In the genomic region with DNA sequence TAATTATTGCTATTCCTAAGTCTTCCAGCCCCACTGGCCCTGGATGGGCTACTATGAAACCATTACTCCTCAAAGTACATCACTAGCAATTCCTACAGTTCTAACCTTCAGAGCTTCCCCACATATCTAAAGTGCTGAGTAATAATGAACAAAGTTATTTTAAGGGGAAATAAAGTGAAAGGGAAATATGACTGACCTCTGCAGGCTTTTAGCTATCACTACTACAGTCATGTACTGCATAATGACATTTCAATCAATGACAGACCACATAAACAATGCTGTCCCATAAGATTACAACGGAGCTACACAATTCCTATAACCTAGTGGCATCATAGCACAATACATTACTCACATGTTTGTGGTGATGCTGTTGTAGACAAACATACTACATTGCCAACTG, we compare ENCODE assay signal across 12 cellular contexts. TPM values are rescaled to one million over a fixed set of nuclear protein-coding genes. Genes with fewer than 3 reads are reported as not detected.
DNase-seq lines count a peak whose midpoint lies in the region; ATAC-seq and TF ChIP-seq lines count a peak whose summit lies in the region.
"Had no signal": no experiment of that assay in that cellular context is flagged by ENCODE, and none has a peak within 500 bp of the region (broad histone marks: within the 10 kb centered on the region; RNA-seq: fewer than 3 reads in every experiment).

No MANE protein-coding gene starts in this region.

- H3K4me2 ChIP-seq in Loucy (ENCODE audit: low read depth, low read length, poor library complexity, severe bottlenecking): no peak overlapping the region

- H3K9me3 ChIP-seq in Loucy (ENCODE audit: insufficient read depth, low read depth, low read length) (no peaks in the 10 kb centered on the region), breast epithelium (no peaks in the 10 kb centered on the region)
- H3K9me3 ChIP-seq: upper lobe of right lung had no signal

- no peak overlapping the region for H2AFZ ChIP-seq in Loucy (ENCODE audit: low read length)

- H3K27me3 ChIP-seq in Loucy (ENCODE audit: insufficient read depth, low read length, poor library complexity, severe bottlenecking): no peaks in the 10 kb centered on the region
- no peaks in the 10 kb centered on the region for H3K27me3 ChIP-seq in breast epithelium
- H3K27me3 ChIP-seq: upper lobe of right lung had no signal

- H3K27ac ChIP-seq in breast epithelium: no peak overlapping the region
- H3K27ac ChIP-seq: upper lobe of right lung had no signal

- peak; percentile 54 for ATAC-seq in GM21786 (IDR thresholded peaks at IDR 0.05; ENCODE audit: unreplicated experiment)
- ATAC-seq: upper lobe of right lung had no signal

- TF ChIP-seq CTCF in GM12875 (IDR thresholded peaks at IDR 0.05; ENCODE audit: borderline replicate concordance, insufficient read depth, low read depth, low read length) (0 out of 2 replicates have a peak, but pooled peaks have one; percentile 9), Loucy (conservative IDR thresholded peaks at IDR 0.05; ENCODE audit: low read length) (peak; percentile 53), foreskin fibroblast (IDR thresholded peaks at IDR 0.05; ENCODE audit: low read depth, low read length) (peak; percentile 29), breast epithelium (IDR thresholded peaks at IDR 0.05) (no peak)

- H3K4me3 ChIP-seq in GM12875 (ENCODE audit: low read depth, low read length): no peak overlapping the region
- no peak overlapping the region for H3K4me3 ChIP-seq in Loucy (ENCODE audit: low read length, poor library complexity, severe bottlenecking)
- no peak overlapping the region for H3K4me3 ChIP-seq in foreskin fibroblast (ENCODE audit: low read depth in 1 of 2, low read length in 2 of 2)
- no peak overlapping the region for H3K4me3 ChIP-seq in breast epithelium
- H3K4me3 ChIP-seq: upper lobe of right lung had no signal

- no peak for TF ChIP-seq POLR2A in breast epithelium (IDR thresholded peaks at IDR 0.05)

- no peaks in the 10 kb centered on the region for H3K4me1 ChIP-seq in Loucy (ENCODE audit: insufficient read depth, low read length, poor library complexity, severe bottlenecking)
- no peaks in the 10 kb centered on the region for H3K4me1 ChIP-seq in breast epithelium
- H3K4me1 ChIP-seq: upper lobe of right lung had no signal

- H3K9me2 ChIP-seq in Loucy (replicated peaks; ENCODE audit: low read depth, low read length): no peaks in the 10 kb centered on the region

- intact Hi-C loops in breast epithelium (cut with DNase I; ENCODE audit: low total_unique reads): no loop called here

- no peak overlapping the region for H3K9ac ChIP-seq in Loucy (ENCODE audit: low read depth, low read length, poor library complexity, severe bottlenecking)

- DNase-seq in foreskin fibroblast (peak; percentile 27 to 59), medulla oblongata (ENCODE audit: extremely low spot score) (no peak), breast epithelium (ENCODE audit: low spot score in 2 of 2) (no peak)
- no peak for DNase-seq in stimulated activated CD4-positive, alpha-beta T cell treated with anti-CD3 and anti-CD28 coated beads, Interleukin-15, amount 100 ng/mL, for 24 hours
- DNase-seq in activated T-cell treated with anti-CD3 and anti-CD28 coated beads, Interleukin-2, amount 50 U/mL, for 48 hours: no peak
- DNase-seq: activated CD4-positive, CD25-positive, alpha-beta regulatory T cell; effector memory CD4-positive, alpha-beta T cell; nucleus accumbens; upper lobe of right lung had no signal

- no peaks in the 10 kb centered on the region for H3K79me2 ChIP-seq in Loucy (ENCODE audit: insufficient read depth, low read length)

- no peaks in the 10 kb centered on the region for H4K20me1 ChIP-seq in Loucy (ENCODE audit: insufficient read depth, low read length, poor library complexity, severe bottlenecking)

- H3K36me3 ChIP-seq in Loucy (ENCODE audit: insufficient read depth, low read length) (peaks cover 19% of the 10 kb centered on the region; the same call in 1 of the 2 replicates), breast epithelium (no peaks in the 10 kb centered on the region)

- no peaks in the 10 kb centered on the region for H3F3A ChIP-seq in Loucy (ENCODE audit: low read depth)

RNA-seq across cellular contexts. Expression of gene ZBTB41, which starts 22.1 kb away (rescaled TPM):
- 10 to 100 TPM; 12.1 to 21.1 (median 14.1) TPM for total RNA-seq in breast epithelium

RNA-seq across cellular contexts. Expression of gene ASPM, which starts 32.5 kb away (rescaled TPM):
- 1 to 10 TPM in 1 of 3 donors, under 1 TPM in 2; under 0.01 to 3.2 (median 0.59) TPM for total RNA-seq in breast epithelium

Comparison
In these comparisons a context has a peak if more than half of its experiments do, and no peak if none do; other contexts are left out.
1. CTCF ChIP-seq: peak in GM12875 (single experiment), Loucy (single experiment) and foreskin fibroblast (single experiment); none in breast epithelium (0 of 3).
2. DNase-seq: peak in foreskin fibroblast (2 of 2); none in medulla oblongata (single experiment), stimulated activated CD4-positive, alpha-beta T cell treated with anti-CD3 and anti-CD28 coated beads, Interleukin-15, amount 100 ng/mL, for 24 hours (single experiment), activated T-cell treated with anti-CD3 and anti-CD28 coated beads, Interleukin-2, amount 50 U/mL, for 48 hours (0 of 2) and breast epithelium (0 of 2).